Comparison of ENCODE assay signal across 22 cellular contexts in the genomic region with DNA sequence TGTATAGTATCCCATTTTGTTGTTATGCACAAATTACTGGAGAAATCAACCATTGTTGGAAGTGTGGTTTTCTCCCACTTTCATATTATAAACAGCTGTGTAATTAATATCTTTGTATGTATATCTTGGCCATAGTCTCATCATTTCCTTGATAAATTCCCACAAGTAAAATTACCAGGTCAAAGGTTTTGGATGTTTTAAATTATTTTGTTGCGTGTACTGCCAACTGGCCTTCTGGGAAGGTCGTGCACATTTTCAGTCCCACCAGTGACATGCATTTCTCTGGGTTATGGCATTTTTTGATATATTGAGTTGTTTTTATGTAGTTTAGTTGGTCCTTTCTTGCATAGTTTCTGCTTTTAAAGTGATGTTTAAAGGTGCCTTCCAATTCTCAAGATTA.
"Had no signal": no experiment of that assay in that cellular context is flagged by ENCODE, and none has a peak within 500 bp of the region (broad histone marks: within the 10 kb centered on the region; RNA-seq: fewer than 3 reads in every experiment).

No MANE protein-coding gene starts in this region.

- ATAC-seq: activated CD4-positive, alpha-beta T cell treated with anti-CD3 and anti-CD28 coated beads for 36 hours; activated T-cell treated with anti-CD3 and anti-CD28 coated beads, Interleukin-2, amount 50 U/mL, for 4 hours; left lung; right cardiac atrium; stimulated activated effector memory CD8-positive, alpha-beta T cell treated with anti-CD3 and anti-CD28 coated beads, Interleukin-12 subunit alpha, Interleukin-12 subunit beta, amount 100 ng/mL, for 72 hours; stimulated activated naive CD8-positive, alpha-beta T cell treated with anti-CD3 and anti-CD28 coated beads, Interleukin-15, amount 100 ng/mL, for 72 hours; T-helper 17 cell had no signal

- H3K4me3 Mint-ChIP-seq: activated B cell treated with CpG ODN at 0.5 μM for 24 hours; activated CD4-positive, alpha-beta T cell treated with anti-CD3 and anti-CD28 coated beads for 36 hours; activated naive CD8-positive, alpha-beta T cell treated with anti-CD3 and anti-CD28 coated beads for 36 hours; activated T-cell treated with anti-CD3 and anti-CD28 coated beads, Interleukin-2, amount 50 U/mL, for 4 hours; central memory CD8-positive, alpha-beta T cell; nephron progenitor cell; stimulated activated effector memory CD8-positive, alpha-beta T cell treated with anti-CD3 and anti-CD28 coated beads, Interleukin-12 subunit alpha, Interleukin-12 subunit beta, amount 100 ng/mL, for 72 hours; stimulated activated naive CD8-positive, alpha-beta T cell treated with anti-CD3 and anti-CD28 coated beads, Interleukin-15, amount 100 ng/mL, for 72 hours; T-helper 17 cell had no signal

- H3K27me3 Mint-ChIP-seq: activated B cell treated with CpG ODN at 0.5 μM for 24 hours; activated CD4-positive, alpha-beta T cell treated with anti-CD3 and anti-CD28 coated beads for 36 hours; activated naive CD8-positive, alpha-beta T cell treated with anti-CD3 and anti-CD28 coated beads for 36 hours; central memory CD8-positive, alpha-beta T cell; stimulated activated naive CD8-positive, alpha-beta T cell treated with anti-CD3 and anti-CD28 coated beads, Interleukin-15, amount 100 ng/mL, for 72 hours; T-helper 17 cell had no signal

- DNase-seq: activated B cell treated with CpG ODN at 0.5 μM for 24 hours; activated CD4-positive, alpha-beta T cell treated with anti-CD3 and anti-CD28 coated beads for 36 hours; activated CD4-positive, alpha-beta T cell treated with anti-CD3 and anti-CD28 coated beads, Interleukin-2, amount 50 U/mL, for 4 hours; activated CD8-positive, alpha-beta memory T cell treated with anti-CD3 and anti-CD28 coated beads, Interleukin-2, amount 50 U/mL, for 48 hours; activated naive CD4-positive, alpha-beta T cell treated with Interleukin-2 at 50 U/mL for 16 hours; activated naive CD8-positive, alpha-beta T cell treated with anti-CD3 and anti-CD28 coated beads for 36 hours; activated T-cell treated with anti-CD3 and anti-CD28 coated beads, Interleukin-2, amount 50 U/mL, for 4 hours; amniotic stem cell; effector memory CD4-positive, alpha-beta T cell; foreskin melanocyte; kidney; left lung; mammary epithelial cell; nephron progenitor cell; right cardiac atrium; stimulated activated CD4-positive, alpha-beta T cell treated with anti-CD3 and anti-CD28 coated beads, Interleukin-2, amount 100 ng/mL, for 24 hours; stimulated activated naive CD8-positive, alpha-beta T cell treated with anti-CD3 and anti-CD28 coated beads, Interleukin-15, amount 100 ng/mL, for 72 hours; T-helper 17 cell; trophoblast cell; uterus had no signal

- H3K36me3 Mint-ChIP-seq: stimulated activated effector memory CD8-positive, alpha-beta T cell treated with anti-CD3 and anti-CD28 coated beads, Interleukin-12 subunit alpha, Interleukin-12 subunit beta, amount 100 ng/mL, for 72 hours had no signal

- H3K9me3 Mint-ChIP-seq: activated B cell treated with CpG ODN at 0.5 μM for 24 hours; activated naive CD8-positive, alpha-beta T cell treated with anti-CD3 and anti-CD28 coated beads for 36 hours; activated T-cell treated with anti-CD3 and anti-CD28 coated beads, Interleukin-2, amount 50 U/mL, for 4 hours; central memory CD8-positive, alpha-beta T cell; nephron progenitor cell; stimulated activated effector memory CD8-positive, alpha-beta T cell treated with anti-CD3 and anti-CD28 coated beads, Interleukin-12 subunit alpha, Interleukin-12 subunit beta, amount 100 ng/mL, for 72 hours had no signal

- H3K27ac Mint-ChIP-seq: activated B cell treated with CpG ODN at 0.5 μM for 24 hours; activated CD4-positive, alpha-beta T cell treated with anti-CD3 and anti-CD28 coated beads for 36 hours; activated naive CD8-positive, alpha-beta T cell treated with anti-CD3 and anti-CD28 coated beads for 36 hours; nephron progenitor cell; stimulated activated effector memory CD8-positive, alpha-beta T cell treated with anti-CD3 and anti-CD28 coated beads, Interleukin-12 subunit alpha, Interleukin-12 subunit beta, amount 100 ng/mL, for 72 hours; T-helper 17 cell had no signal
